8 cellular contexts compared by ENCODE assay signal in the genomic region with DNA sequence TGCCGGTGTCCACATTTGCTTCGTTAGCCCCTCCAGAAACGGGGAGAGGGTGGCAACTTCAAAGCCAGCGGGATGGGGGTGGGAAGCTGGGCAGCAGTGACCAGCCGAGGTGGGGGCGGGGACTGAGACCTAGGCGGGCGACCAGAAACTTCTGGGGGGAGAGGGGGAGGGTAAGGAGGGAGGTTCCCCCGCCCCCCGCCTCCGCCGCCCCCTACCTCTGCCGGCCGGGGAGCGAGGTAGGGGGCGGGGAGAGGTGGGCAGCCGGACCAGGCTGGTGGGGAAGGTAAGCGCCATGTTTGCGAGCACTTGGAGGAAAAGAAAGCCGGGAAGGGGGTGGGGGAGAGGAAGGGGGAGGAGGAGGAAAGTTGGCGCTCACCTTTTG. TPM values are rescaled to one million over a fixed set of nuclear protein-coding genes. Genes with fewer than 3 reads are reported as not detected.
A peak's percentile ranks its signal among the peaks of the same experiment; 100 is the strongest.
DNase-seq lines count a peak whose midpoint lies in the region; ATAC-seq lines count a peak whose summit lies in the region.

No MANE protein-coding gene starts in this region.

- peaks cover 27% of the 10 kb centered on the region for H3K4me1 ChIP-seq in mononuclear cell (ENCODE audit: insufficient read depth, low read length)

- H3K27me3 ChIP-seq in mononuclear cell (ENCODE audit: insufficient read depth, low read length) = peaks cover 90% of the 10 kb centered on the region

- DNase-seq in DMS 273 (lab: John Stamatoyannopoulos, UW; ENCODE audit: unreplicated experiment) (peak; percentile 81), DMS 273 treated with DMSO at 0.1 percent for 48 hours (lab: John Stamatoyannopoulos, UW) (no peak), NCI-H748 treated with DMSO at 0.1 percent for 48 hours (lab: John Stamatoyannopoulos, UW) (peak; percentile 60), dermis blood vessel endothelial cell (peak; percentile 32), HuH-7.5 (ENCODE audit: low spot score) (no peak)

- no peak for ATAC-seq in HG03432 (IDR thresholded peaks at IDR 0.05; ENCODE audit: unreplicated experiment)
- ATAC-seq in HG02938 (IDR thresholded peaks at IDR 0.05; ENCODE audit: unreplicated experiment) = no peak

- H3K4me3 ChIP-seq in mononuclear cell (ENCODE audit: low read length) = peak overlapping the region; percentile 24

- H3K9me3 ChIP-seq in mononuclear cell (ENCODE audit: low read depth, low read length) = no peaks in the 10 kb centered on the region

RNA-seq across cellular contexts. Expression of a gene that starts 1.3 kb away (rescaled TPM):
- total RNA-seq in dermis blood vessel endothelial cell = 0.51 and 1.0 TPM in 2 replicates
- total RNA-seq in mononuclear cell = 0.10 TPM

RNA-seq across cellular contexts. Expression of a gene that starts 11.7 kb away (rescaled TPM):
- total RNA-seq in dermis blood vessel endothelial cell = 52.6 and 59.6 TPM in 2 replicates
- total RNA-seq in mononuclear cell = 23.2 TPM

Comparison
In these comparisons a context has a peak if more than half of its experiments do, and no peak if none do; other contexts are left out.
1. DNase-seq: peak in DMS 273 (single experiment), NCI-H748 treated with DMSO at 0.1 percent for 48 hours (single experiment) and dermis blood vessel endothelial cell (single experiment); none in DMS 273 treated with DMSO at 0.1 percent for 48 hours (single experiment) and HuH-7.5 (single experiment).